In the genomic region with DNA sequence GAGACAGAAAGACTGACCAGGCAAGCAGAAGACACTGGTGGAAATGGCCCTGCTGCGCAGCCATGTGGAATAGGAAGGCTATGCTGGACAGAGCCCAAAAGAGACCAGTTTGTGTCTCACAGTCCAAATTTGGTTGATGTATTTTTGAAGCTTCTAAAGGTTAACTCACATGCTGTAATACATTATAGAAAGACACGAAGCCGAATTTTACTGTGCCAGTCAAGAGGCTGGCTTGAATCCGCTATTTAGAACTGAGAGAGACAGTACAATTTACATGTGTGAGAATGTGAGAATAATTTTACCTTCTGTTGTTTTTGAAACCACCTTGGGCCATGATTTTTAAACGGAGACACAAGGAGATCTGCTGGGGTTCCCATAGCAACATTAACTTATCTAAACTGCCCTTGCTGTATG, we compare ENCODE assay signal across 10 cellular contexts.
DNase-seq lines count a peak whose midpoint lies in the region; ATAC-seq and TF ChIP-seq lines count a peak whose summit lies in the region.
"Had no signal": no experiment of that assay in that cellular context is flagged by ENCODE, and none has a peak within 500 bp of the region (broad histone marks: within the 10 kb centered on the region; RNA-seq: fewer than 3 reads in every experiment).

No MANE protein-coding gene starts in this region.

- no peak for ATAC-seq in activated CD8-positive, alpha-beta T cell treated with anti-CD3 and anti-CD28 coated beads for 36 hours
- no peak for ATAC-seq in activated CD8-positive, alpha-beta T cell treated with anti-CD3 and anti-CD28 coated beads, Interleukin-2, amount 10 ng/mL, durations not matched to agents 7 days and 5 days
- ATAC-seq in GM21576 (IDR thresholded peaks at IDR 0.05; ENCODE audit: unreplicated experiment) (peak; percentile 23), HG03520 (IDR thresholded peaks at IDR 0.05; ENCODE audit: unreplicated experiment) (peak; percentile 29), memory B cell (ENCODE audit: low read depth) (no peak)

- intact Hi-C loops in activated CD8-positive, alpha-beta T cell treated with anti-CD3 and anti-CD28 coated beads for 36 hours (cut with micrococcal nuclease) = loop anchor here (10.0 kb wide), 1 partner anchor 95 kb away; no protein-coding TSS in a partner anchor

- CTCF ChIA-PET in activated CD8-positive, alpha-beta T cell treated with anti-CD3 and anti-CD28 coated beads for 36 hours (lab: Charles Lee) = interaction anchor here (0.8 to 2.6 kb wide), 4 partner anchors 8 to 96 kb away, joined by 3 to 10 read pairs (median 7); no protein-coding TSS in a partner anchor
- CTCF ChIA-PET in activated CD8-positive, alpha-beta T cell treated with anti-CD3 and anti-CD28 coated beads, Interleukin-2, amount 10 ng/mL, durations not matched to agents 7 days and 5 days (lab: Charles Lee) = interaction anchor here (1.5 to 3.3 kb wide), 2 partner anchors 94 to 391 kb away, joined by 3 to 9 read pairs; partner anchors contain the start of gene GORASP2

- DNase-seq in activated CD8-positive, alpha-beta T cell treated with anti-CD3 and anti-CD28 coated beads for 36 hours = no peak
- no peak for DNase-seq in activated CD8-positive, alpha-beta T cell treated with anti-CD3 and anti-CD28 coated beads, Interleukin-2, amount 10 ng/mL, durations not matched to agents 7 days and 5 days
- DNase-seq in memory B cell (ENCODE audit: low spot score in 2 of 2) (no peak), glomerular visceral epithelial cell (ENCODE audit: extremely low spot score) (no peak), foreskin melanocyte (no peak)
- DNase-seq in activated CD4-positive, CD25-positive, alpha-beta regulatory T cell treated with anti-CD3 and anti-CD28 coated beads, Interleukin-2, amount 50 U/mL, for 72 hours = no peak
- DNase-seq: ACHN, NCI-H2107 had no signal

- H3K4me1 Mint-ChIP-seq in activated CD8-positive, alpha-beta T cell treated with anti-CD3 and anti-CD28 coated beads for 36 hours (ENCODE audit: low read depth) = peaks cover 45% of the 10 kb centered on the region
- H3K4me1 Mint-ChIP-seq in activated CD8-positive, alpha-beta T cell treated with anti-CD3 and anti-CD28 coated beads, Interleukin-2, amount 10 ng/mL, durations not matched to agents 7 days and 5 days (ENCODE audit: low read depth) = peaks cover 30% of the 10 kb centered on the region
- H3K4me1 Mint-ChIP-seq in memory B cell = peaks cover 54% of the 10 kb centered on the region

- H3K4me3 Mint-ChIP-seq in activated CD8-positive, alpha-beta T cell treated with anti-CD3 and anti-CD28 coated beads for 36 hours = peak overlapping the region; percentile 53
- H3K4me3 Mint-ChIP-seq in activated CD8-positive, alpha-beta T cell treated with anti-CD3 and anti-CD28 coated beads, Interleukin-2, amount 10 ng/mL, durations not matched to agents 7 days and 5 days = no peak overlapping the region
- peak overlapping the region; percentile 80 for H3K4me3 Mint-ChIP-seq in memory B cell

- H3K27ac Mint-ChIP-seq in activated CD8-positive, alpha-beta T cell treated with anti-CD3 and anti-CD28 coated beads for 36 hours = peak overlapping the region; percentile 96
- H3K27ac Mint-ChIP-seq in activated CD8-positive, alpha-beta T cell treated with anti-CD3 and anti-CD28 coated beads, Interleukin-2, amount 10 ng/mL, durations not matched to agents 7 days and 5 days = no peak overlapping the region
- H3K27ac Mint-ChIP-seq in memory B cell = peak overlapping the region; percentile 97

- peaks cover 50% of the 10 kb centered on the region for H3K36me3 Mint-ChIP-seq in activated CD8-positive, alpha-beta T cell treated with anti-CD3 and anti-CD28 coated beads for 36 hours (ENCODE audit: low read depth)
- H3K36me3 Mint-ChIP-seq in activated CD8-positive, alpha-beta T cell treated with anti-CD3 and anti-CD28 coated beads, Interleukin-2, amount 10 ng/mL, durations not matched to agents 7 days and 5 days (ENCODE audit: low read depth) = peaks cover 24% of the 10 kb centered on the region
- H3K36me3 Mint-ChIP-seq in memory B cell = peaks cover 9% of the 10 kb centered on the region

- H3K27me3 Mint-ChIP-seq in activated CD8-positive, alpha-beta T cell treated with anti-CD3 and anti-CD28 coated beads for 36 hours = no peaks in the 10 kb centered on the region
- no peaks in the 10 kb centered on the region for H3K27me3 Mint-ChIP-seq in activated CD8-positive, alpha-beta T cell treated with anti-CD3 and anti-CD28 coated beads, Interleukin-2, amount 10 ng/mL, durations not matched to agents 7 days and 5 days (ENCODE audit: low read depth)
- no peaks in the 10 kb centered on the region for H3K27me3 Mint-ChIP-seq in memory B cell

- no peaks in the 10 kb centered on the region for H3K9me3 Mint-ChIP-seq in activated CD8-positive, alpha-beta T cell treated with anti-CD3 and anti-CD28 coated beads for 36 hours
- H3K9me3 Mint-ChIP-seq in activated CD8-positive, alpha-beta T cell treated with anti-CD3 and anti-CD28 coated beads, Interleukin-2, amount 10 ng/mL, durations not matched to agents 7 days and 5 days (ENCODE audit: insufficient read depth) = no peaks in the 10 kb centered on the region
- H3K9me3 Mint-ChIP-seq in memory B cell = no peaks in the 10 kb centered on the region

- TF ChIP-seq CTCF in activated CD8-positive, alpha-beta T cell treated with anti-CD3 and anti-CD28 coated beads for 36 hours (IDR thresholded peaks at IDR 0.05) = no peak

- POLR2A ChIA-PET in activated CD8-positive, alpha-beta T cell treated with anti-CD3 and anti-CD28 coated beads for 36 hours (lab: Charles Lee) = interaction anchor here (1.2 kb wide), 2 partner anchors 91 to 161 kb away, joined by 3 read pairs; no protein-coding TSS in a partner anchor
- POLR2A ChIA-PET in activated CD8-positive, alpha-beta T cell treated with anti-CD3 and anti-CD28 coated beads, Interleukin-2, amount 10 ng/mL, durations not matched to agents 7 days and 5 days (lab: Charles Lee) = no interaction called here

Comparison
In these comparisons a context has a peak if more than half of its experiments do, and no peak if none do; other contexts are left out.
1. ATAC-seq: peak in GM21576 (single experiment) and HG03520 (single experiment); none in activated CD8-positive, alpha-beta T cell treated with anti-CD3 and anti-CD28 coated beads for 36 hours (single experiment), activated CD8-positive, alpha-beta T cell treated with anti-CD3 and anti-CD28 coated beads, Interleukin-2, amount 10 ng/mL, durations not matched to agents 7 days and 5 days (single experiment) and memory B cell (single experiment).